ENCODE assay signal across 31 cellular contexts in genomic region chr5:103923616-103924168, GRCh38.
"Had no signal": no experiment of that assay in that cellular context is flagged by ENCODE, and none has a peak within 500 bp of the region (broad histone marks: within the 10 kb centered on the region; RNA-seq: fewer than 3 reads in every experiment).

No MANE protein-coding gene starts in this region.

- H3K9ac ChIP-seq: KMS-11 had no signal

- H3K27me3 ChIP-seq: cardiac muscle cell had no signal

- ATAC-seq: activated CD8-positive, alpha-beta T cell treated with anti-CD3 and anti-CD28 coated beads for 36 hours; activated T-cell treated with anti-CD3 and anti-CD28 coated beads, Interleukin-2, amount 50 U/mL, for 72 hours; activated T-helper 17 cell treated with anti-CD3 and anti-CD28 coated beads, Interleukin-2, amount 50 U/mL, for 72 hours had no signal

- H3K27ac ChIP-seq: cardiac muscle cell, KMS-11, PC-9, SK-N-MC, WERI-Rb-1 had no signal

- H3K27ac Mint-ChIP-seq: activated CD8-positive, alpha-beta T cell treated with anti-CD3 and anti-CD28 coated beads for 36 hours; activated naive CD8-positive, alpha-beta T cell treated with anti-CD3 and anti-CD28 coated beads for 36 hours; activated T-cell treated with anti-CD3 and anti-CD28 coated beads, Interleukin-2, amount 50 U/mL, for 72 hours; activated T-helper 17 cell treated with anti-CD3 and anti-CD28 coated beads, Interleukin-2, amount 50 U/mL, for 72 hours had no signal

- H3K36me3 ChIP-seq: cardiac muscle cell, WERI-Rb-1 had no signal

- H3K27me3 Mint-ChIP-seq: activated CD8-positive, alpha-beta T cell treated with anti-CD3 and anti-CD28 coated beads for 36 hours; activated naive CD8-positive, alpha-beta T cell treated with anti-CD3 and anti-CD28 coated beads for 36 hours; activated T-helper 17 cell treated with anti-CD3 and anti-CD28 coated beads, Interleukin-2, amount 50 U/mL, for 72 hours; central memory CD8-positive, alpha-beta T cell had no signal

- H3K4me3 ChIP-seq: cardiac muscle cell, PC-9, SK-N-MC had no signal

- H3K4me3 Mint-ChIP-seq: activated CD8-positive, alpha-beta T cell treated with anti-CD3 and anti-CD28 coated beads for 36 hours; activated naive CD8-positive, alpha-beta T cell treated with anti-CD3 and anti-CD28 coated beads for 36 hours; activated T-cell treated with anti-CD3 and anti-CD28 coated beads, Interleukin-2, amount 50 U/mL, for 72 hours; activated T-helper 17 cell treated with anti-CD3 and anti-CD28 coated beads, Interleukin-2, amount 50 U/mL, for 72 hours; central memory CD8-positive, alpha-beta T cell had no signal

- DNase-seq: activated CD4-positive, alpha-beta T cell treated with anti-CD3 and anti-CD28 coated beads for 1 hour; activated CD4-positive, alpha-beta T cell treated with anti-CD3 and anti-CD28 coated beads for 48 hours; activated CD4-positive, CD25-positive, alpha-beta regulatory T cell; activated CD8-positive, alpha-beta T cell treated with anti-CD3 and anti-CD28 coated beads for 36 hours; activated effector memory CD4-positive, alpha-beta T cell treated with anti-CD3 and anti-CD28 coated beads, Interleukin-2, amount 50 U/mL, for 16 hours; activated naive CD4-positive, alpha-beta T cell; activated naive CD4-positive, alpha-beta T cell treated with anti-CD3 and anti-CD28 coated beads, Interleukin-2, amount 50 U/mL, for 16 hours; activated naive CD8-positive, alpha-beta T cell treated with anti-CD3 and anti-CD28 coated beads for 36 hours; activated T-cell treated with anti-CD3 and anti-CD28 coated beads, Interleukin-2, amount 50 U/mL, for 1 hour; activated T-cell treated with anti-CD3 and anti-CD28 coated beads, Interleukin-2, amount 50 U/mL, for 72 hours; amniotic stem cell; aorta; MM.1S; MV-4-11; NCI-H1092; NCI-H1436 treated with DMSO at 0.1 percent for 48 hours; NCI-H1694 treated with DMSO at 0.1 percent for 48 hours; NCI-H2029; NCI-H510A; NCI-H526; NCI-H748 treated with DMSO at 0.1 percent for 48 hours; NK-92 treated with Interleukin-12 subunit alpha and Interleukin-12 subunit beta, amount 100 ng/mL, for 24 hours; PC-9; Right ventricle myocardium superior; T1000; WERI-Rb-1 had no signal

- H3K4me2 ChIP-seq: KMS-11, PC-9 had no signal

- H3K36me3 Mint-ChIP-seq: activated naive CD8-positive, alpha-beta T cell treated with anti-CD3 and anti-CD28 coated beads for 36 hours had no signal

- H2AFZ ChIP-seq: PC-9 had no signal

- H3K4me1 Mint-ChIP-seq: activated naive CD8-positive, alpha-beta T cell treated with anti-CD3 and anti-CD28 coated beads for 36 hours; activated T-helper 17 cell treated with anti-CD3 and anti-CD28 coated beads, Interleukin-2, amount 50 U/mL, for 72 hours; central memory CD8-positive, alpha-beta T cell had no signal
